14 cellular contexts compared by ENCODE assay signal in genomic region chr1:27570383-27570755, GRCh38. TPM values are rescaled to one million over a fixed set of nuclear protein-coding genes. Genes with fewer than 3 reads are reported as not detected.
DNase-seq lines count a peak whose midpoint lies in the region; ATAC-seq, FAIRE-seq and TF ChIP-seq lines count a peak whose summit lies in the region.
"Had no signal": no experiment of that assay in that cellular context is flagged by ENCODE, and none has a peak within 500 bp of the region (broad histone marks: within the 10 kb centered on the region; RNA-seq: fewer than 3 reads in every experiment).

No MANE protein-coding gene starts in this region.

- TF ChIP-seq CTCF in CD4-positive, alpha-beta T cell (IDR thresholded peaks at IDR 0.05), result no peak
- no peak for TF ChIP-seq CTCF in astrocyte (IDR thresholded peaks at IDR 0.05; ENCODE audit: insufficient read depth, low read depth, low read length)

- POLR2A ChIA-PET in CD4-positive, alpha-beta T cell (lab: Charles Lee), result interaction anchor here (1.4 to 2.6 kb wide), 2 partner anchors 34 to 131 kb away, joined by 3 to 8 read pairs; partner anchors contain the start of gene AHDC1

- CTCF ChIA-PET in CD4-positive, alpha-beta T cell (lab: Charles Lee), result interaction anchor here (1.0 to 6.3 kb wide), 3 partner anchors 13 to 99 kb away, joined by 3 to 72 read pairs (median 56); partner anchors contain the start of gene AHDC1

- H2AFZ ChIP-seq in astrocyte (ENCODE audit: low read depth, low read length), result no peak overlapping the region

- no peak overlapping the region for H3K9ac ChIP-seq in astrocyte (ENCODE audit: low read length)
- no peak overlapping the region for H3K9ac ChIP-seq in rectal smooth muscle tissue (ENCODE audit: low read length)

- H3K4me1 Mint-ChIP-seq in CD4-positive, alpha-beta T cell (ENCODE audit: low read depth), result peaks cover 58% of the 10 kb centered on the region
- peaks cover 81% of the 10 kb centered on the region for H3K4me1 Mint-ChIP-seq in astrocyte (ENCODE audit: low read depth, unreplicated experiment)

- intact Hi-C loops in CD4-positive, alpha-beta T cell (cut with DNase I, micrococcal nuclease), result no loop called here
- intact Hi-C loops in left colon (cut with DNase I, micrococcal nuclease), result no loop called here

- H3K9me3 Mint-ChIP-seq in CD4-positive, alpha-beta T cell, result no peaks in the 10 kb centered on the region
- H3K9me3 Mint-ChIP-seq in astrocyte (ENCODE audit: unreplicated experiment), result no peaks in the 10 kb centered on the region
- H3K9me3 Mint-ChIP-seq: activated naive CD8-positive, alpha-beta T cell treated with anti-CD3 and anti-CD28 coated beads for 36 hours; CD8-positive, alpha-beta T cell had no signal

- no peak overlapping the region for H3K27ac ChIP-seq in CD4-positive, alpha-beta T cell (ENCODE audit: low read depth, low read length)
- H3K27ac ChIP-seq in astrocyte (ENCODE audit: low read depth, low read length) (no peak overlapping the region), iPS DF 6.9 (ENCODE audit: low read length) (peak overlapping the region; percentile 19), rectal smooth muscle tissue (ENCODE audit: low read depth, low read length) (peak overlapping the region; percentile 84)

- peaks cover 68% of the 10 kb centered on the region for H3K79me2 ChIP-seq in astrocyte (ENCODE audit: insufficient read depth, low read length)

- H3K36me3 Mint-ChIP-seq in CD4-positive, alpha-beta T cell (ENCODE audit: low read depth), result no peaks in the 10 kb centered on the region
- H3K36me3 Mint-ChIP-seq in astrocyte (ENCODE audit: low read depth, unreplicated experiment), result peaks cover 8% of the 10 kb centered on the region
- H3K36me3 Mint-ChIP-seq: activated naive CD8-positive, alpha-beta T cell treated with anti-CD3 and anti-CD28 coated beads for 36 hours; CD8-positive, alpha-beta T cell had no signal

- no peaks in the 10 kb centered on the region for H3K27me3 Mint-ChIP-seq in CD4-positive, alpha-beta T cell
- H3K27me3 Mint-ChIP-seq in astrocyte (ENCODE audit: low read depth, unreplicated experiment), result no peaks in the 10 kb centered on the region
- H3K27me3 Mint-ChIP-seq: activated naive CD8-positive, alpha-beta T cell treated with anti-CD3 and anti-CD28 coated beads for 36 hours had no signal

- H4K20me1 ChIP-seq in astrocyte (ENCODE audit: insufficient read depth, low read length), result peaks cover 91% of the 10 kb centered on the region

- H3K4me1 ChIP-seq in astrocyte (ENCODE audit: insufficient read depth, low read length), result peaks cover 55% of the 10 kb centered on the region
- peaks cover 44% of the 10 kb centered on the region for H3K4me1 ChIP-seq in iPS DF 6.9 (ENCODE audit: control insufficient read depth, insufficient read depth, low read length)
- H3K4me1 ChIP-seq in rectal smooth muscle tissue (ENCODE audit: control insufficient read depth, insufficient read depth, low read length), result peaks cover 80% of the 10 kb centered on the region

- FAIRE-seq in astrocyte (lab: Jason Lieb, UNC), result no peak
- FAIRE-seq: GM12878 had no signal

- ATAC-seq in CD4-positive, alpha-beta T cell (ENCODE audit: poor library complexity), result no peak
- no peak for ATAC-seq in left colon
- ATAC-seq in HG03045 (IDR thresholded peaks at IDR 0.05; ENCODE audit: unreplicated experiment), result no peak
- ATAC-seq: CD8-positive, alpha-beta T cell; GM12878 had no signal

- no peaks in the 10 kb centered on the region for H3K9me3 ChIP-seq in CD4-positive, alpha-beta T cell (ENCODE audit: control insufficient read depth, low read length)
- H3K9me3 ChIP-seq in astrocyte (ENCODE audit: insufficient read depth, low read depth, low read length) (no peaks in the 10 kb centered on the region), iPS DF 6.9 (ENCODE audit: control insufficient read depth, insufficient read depth, low read length) (no peaks in the 10 kb centered on the region)

- H3K27ac Mint-ChIP-seq in CD4-positive, alpha-beta T cell, result peak overlapping the region; percentile 3
- H3K27ac Mint-ChIP-seq in astrocyte (ENCODE audit: unreplicated experiment), result peak overlapping the region; percentile 50
- H3K27ac Mint-ChIP-seq: activated naive CD8-positive, alpha-beta T cell treated with anti-CD3 and anti-CD28 coated beads for 36 hours had no signal

- H3K4me2 ChIP-seq in astrocyte (ENCODE audit: low read length), result no peak overlapping the region

- H3K36me3 ChIP-seq in astrocyte (ENCODE audit: insufficient read depth, low read length) (no peaks in the 10 kb centered on the region), iPS DF 6.9 (ENCODE audit: control insufficient read depth, insufficient read depth, low read length) (no peaks in the 10 kb centered on the region), rectal smooth muscle tissue (ENCODE audit: control insufficient read depth, insufficient read depth, low read length) (no peaks in the 10 kb centered on the region)

- H3K4me3 ChIP-seq in astrocyte (ENCODE audit: insufficient read depth, low read depth, low read length) (no peak overlapping the region), iPS DF 6.9 (ENCODE audit: low read length) (no peak overlapping the region), rectal smooth muscle tissue (ENCODE audit: low read length) (no peak overlapping the region)
- H3K4me3 ChIP-seq: GM12878 had no signal

- H3K4me3 Mint-ChIP-seq in CD4-positive, alpha-beta T cell, result peak overlapping the region; percentile 20
- H3K4me3 Mint-ChIP-seq in astrocyte (ENCODE audit: unreplicated experiment), result peak overlapping the region; percentile 71
- H3K4me3 Mint-ChIP-seq: activated naive CD8-positive, alpha-beta T cell treated with anti-CD3 and anti-CD28 coated beads for 36 hours; CD8-positive, alpha-beta T cell had no signal

- no CpG with 5 or more reads among the region's 2 CpGs for WGBS in iPS DF 6.9 (ENCODE audit: insufficient coverage, insufficient read length)

- H3K27me3 ChIP-seq in CD4-positive, alpha-beta T cell (ENCODE audit: control insufficient read depth, insufficient read depth, low read length), result no peaks in the 10 kb centered on the region
- H3K27me3 ChIP-seq in astrocyte (ENCODE audit: insufficient read depth, low read length) (no peaks in the 10 kb centered on the region), iPS DF 6.9 (ENCODE audit: control insufficient read depth, insufficient read depth, low read length) (no peaks in the 10 kb centered on the region), rectal smooth muscle tissue (ENCODE audit: control insufficient read depth, insufficient read depth, low read length) (no peaks in the 10 kb centered on the region)

- DNase-seq in CD4-positive, alpha-beta T cell, result no peak
- DNase-seq in astrocyte (ENCODE audit: low read depth) (no peak), iPS DF 6.9 (ENCODE audit: low read depth, low spot score) (no peak), left colon (no peak)
- no peak for DNase-seq in activated CD4-positive, CD25-positive, alpha-beta regulatory T cell (lab: John Stamatoyannopoulos, UW)
- no peak for DNase-seq in stimulated activated CD4-positive, alpha-beta T cell treated with anti-CD3 and anti-CD28 coated beads, Interleukin-12 subunit alpha, Interleukin-12 subunit beta, amount 100 ng/mL, for 4 hours
- DNase-seq: activated CD4-positive, alpha-beta T cell treated with anti-CD3 and anti-CD28 coated beads, Interleukin-2, amount 50 U/mL, for 4 hours; activated naive CD8-positive, alpha-beta T cell treated with anti-CD3 and anti-CD28 coated beads for 36 hours; CD8-positive, alpha-beta T cell; NCI-H524 treated with DMSO at 0.1 percent for 48 hours; SW 1271 had no signal

RNA-seq across cellular contexts. Expression of gene AHDC1, which starts 33.6 kb away (rescaled TPM):
- 10 to 100 TPM; 20.8 to 22.9 TPM for total RNA-seq in CD4-positive, alpha-beta T cell
- total RNA-seq in astrocyte (74.0 and 75.7 TPM in 2 replicates), left colon (10 to 100 TPM; 21.5 to 25.2 TPM)

Comparison
In these comparisons a context has a peak if more than half of its experiments do, and no peak if none do; other contexts are left out.
1. H3K27ac ChIP-seq: peak in iPS DF 6.9 (single experiment) and rectal smooth muscle tissue (single experiment); none in CD4-positive, alpha-beta T cell (single experiment) and astrocyte (single experiment).